In genomic region chr10:43265799-43266721, GRCh38 we compare ENCODE assay signal across 8 cellular contexts. TPM values are rescaled to one million over a fixed set of nuclear protein-coding genes. Genes with fewer than 3 reads are reported as not detected.
DNase-seq lines count a peak whose midpoint lies in the region; ATAC-seq, FAIRE-seq and TF ChIP-seq lines count a peak whose summit lies in the region.

No MANE protein-coding gene starts in this region.

- H3K4me3 ChIP-seq in liver (ENCODE audit: low read depth in 1 of 3, low read length in 3 of 3) (peak overlapping the region in 1 of 3 donors; percentile 54), thoracic aorta (peak overlapping the region; percentile 49)

- in situ Hi-C loops in T47D (cut with HindIII; ENCODE audit: low pct_unique_long_range_greater_than_20kb, low sequenced_read_pairs): no loop called here

- H3K27ac ChIP-seq in liver (ENCODE audit: low read depth in 1 of 2, low read length in 2 of 2) (no peak overlapping the region), thoracic aorta (no peak overlapping the region)

- TF ChIP-seq RAD21 in liver (IDR thresholded peaks at IDR 0.05): peak in 1 of 2 donors; percentile 58

- H3K9ac ChIP-seq in liver (ENCODE audit: low read depth in 1 of 2, low read length in 2 of 2): no peak overlapping the region

- TF ChIP-seq POLR2A in GM12891 (IDR thresholded peaks at IDR 0.05; ENCODE audit: low read depth, low read length): no peak

- FAIRE-seq in GM12891 (lab: Jason Lieb, UNC): no peak

- no peak for ATAC-seq in thoracic aorta (ENCODE audit: insufficient number of reproducible peaks, low FRiP score, low read depth)
- no peak for ATAC-seq in GM18868 (IDR thresholded peaks at IDR 0.05; ENCODE audit: unreplicated experiment)
- ATAC-seq in HG03135 (IDR thresholded peaks at IDR 0.05; ENCODE audit: unreplicated experiment): no peak

- 7% methylated on average over 63 of the region's 63 CpGs for whole genome bisulfite sequencing in liver

- H3K9me3 ChIP-seq in liver (ENCODE audit: control insufficient read depth in 4 of 4, low read length in 3 of 4) (no peaks in the 10 kb centered on the region), thoracic aorta (no peaks in the 10 kb centered on the region)

- TF ChIP-seq CTCF in liver (IDR thresholded peaks at IDR 0.05; ENCODE audit: low read depth, low read length, missing input control) (peak; percentile 34), thoracic aorta (IDR thresholded peaks at IDR 0.05) (no peak)

- H3K4me1 ChIP-seq in liver (ENCODE audit: control insufficient read depth in 4 of 4, insufficient read depth in 4 of 4, low read length in 3 of 4) (peaks cover 3 to 7% (median 5%) of the 10 kb centered on the region in 4 donors), thoracic aorta (ENCODE audit: control insufficient read depth in 1 of 2, low read depth in 2 of 2) (peaks cover 0 to 3% of the 10 kb centered on the region in 2 donors)

- H3K27me3 ChIP-seq in liver (ENCODE audit: control insufficient read depth in 4 of 4, insufficient read depth in 4 of 4, low read length in 3 of 4) (peaks cover 0 to 9% (median 4%) of the 10 kb centered on the region in 4 donors), thoracic aorta (replicated peaks; ENCODE audit: insufficient read depth) (no peaks in the 10 kb centered on the region)

- H3K36me3 ChIP-seq in liver (ENCODE audit: control insufficient read depth in 4 of 4, insufficient read depth in 3 of 4, low read depth in 1 of 4, low read length in 3 of 4) (no peaks in the 10 kb centered on the region), thoracic aorta (no peaks in the 10 kb centered on the region)

- DNase-seq in GM12891 (ENCODE audit: insufficient read length, low spot score): peak; percentile 42
- peak; percentile 62 for DNase-seq in SW480 (ENCODE audit: low spot score)
- DNase-seq in T47D (ENCODE audit: low read depth in 1 of 2, low spot score in 1 of 2): peak; percentile 78 to 97
- no peak for DNase-seq in thoracic aorta (ENCODE audit: low spot score)
- no peak for DNase-seq in KG1 (lab: John Stamatoyannopoulos, UW)

TF ChIP-seq in GM12891, 5 proteins besides CTCF, POLR2A, EP300 and RAD21:
- TF ChIP-seq PAX5 (IDR thresholded peaks at IDR 0.05; ENCODE audit: insufficient read depth, low read length, severe bottlenecking) (no peak), POLR2AphosphoS5 (IDR thresholded peaks at IDR 0.05; ENCODE audit: low read depth, low read length) (no peak), SPI1 (IDR thresholded peaks at IDR 0.05; ENCODE audit: low read depth, low read length) (no peak), TAF1 (IDR thresholded peaks at IDR 0.05; ENCODE audit: low read depth, low read length) (no peak), POU2F2 (IDR thresholded peaks at IDR 0.05; ENCODE audit: low read depth, low read length) (no peak)

TF ChIP-seq in liver, 16 proteins besides CTCF, POLR2A, EP300 and RAD21:
- TF ChIP-seq ZBTB33 (IDR thresholded peaks at IDR 0.05): no peak

RNA-seq across cellular contexts. Expression of gene RASGEF1A, which starts 0.8 kb away (rescaled TPM):
- 0.50 TPM for polyA plus RNA-seq in GM12891 (2012; ENCODE audit: low read depth, missing spikeins)
- under 1 TPM; 0.65 to 0.75 TPM for total RNA-seq in liver
- under 1 TPM; 0.22 to 0.27 TPM for polyA plus RNA-seq in liver
- not detected for total RNA-seq in thoracic aorta

Comparison
In these comparisons a context has a peak if more than half of its experiments do, and no peak if none do; other contexts are left out.
1. DNase-seq: peak in GM12891 (single experiment), SW480 (single experiment) and T47D (2 of 2); none in thoracic aorta (single experiment) and KG1 (single experiment).